18 cellular contexts compared by ENCODE assay signal in genomic region chr17:42266462-42266861, GRCh38. TPM values are rescaled to one million over a fixed set of nuclear protein-coding genes. Genes with fewer than 3 reads are reported as not detected.
DNase-seq lines count a peak whose midpoint lies in the region; ATAC-seq, FAIRE-seq and TF ChIP-seq lines count a peak whose summit lies in the region.
"Had no signal": no experiment of that assay in that cellular context is flagged by ENCODE, and none has a peak within 500 bp of the region (broad histone marks: within the 10 kb centered on the region; RNA-seq: fewer than 3 reads in every experiment).

No MANE protein-coding gene starts in this region.

- H4K20me1 ChIP-seq in HepG2 (ENCODE audit: insufficient read depth, low read length) = no peaks in the 10 kb centered on the region

- H3K36me3 ChIP-seq in cardiac muscle cell (no peaks in the 10 kb centered on the region), HepG2 (replicated peaks in 1 of 2; ENCODE audit: control insufficient read depth in 1 of 2, insufficient read depth in 2 of 2, low read length in 2 of 2) (no peaks in the 10 kb centered on the region), esophagus squamous epithelium (no peaks in the 10 kb centered on the region)
- H3K36me3 ChIP-seq: neural progenitor cell, Peyer's patch, transverse colon had no signal

- no peak for TF ChIP-seq CTCF in cardiac muscle cell (IDR thresholded peaks at IDR 0.05; ENCODE audit: low read depth, low read length)
- no peak for TF ChIP-seq CTCF in HepG2 (CRISPR knock-in tag; IDR thresholded peaks at IDR 0.05)
- TF ChIP-seq CTCF in esophagus squamous epithelium (IDR thresholded peaks at IDR 0.05) = no peak

- WGBS in HepG2 (ENCODE audit: low lambda C conversion rate) = 91% methylated on average over 2 of the region's 2 CpGs
- WGBS in esophagus squamous epithelium, 2 donors = 65 to 79% methylated on average over 2 of the region's 2 CpGs

- no peak for ATAC-seq in left ventricle myocardium superior
- no peak for ATAC-seq in activated T-cell treated with anti-CD3 and anti-CD28 coated beads, Interleukin-2, amount 50 U/mL, for 72 hours (replicated peaks in 1 of 2)
- no peak for ATAC-seq in HepG2
- no peak for ATAC-seq in HG03378 (IDR thresholded peaks at IDR 0.05; ENCODE audit: unreplicated experiment)
- no peak for ATAC-seq in GM18502 (IDR thresholded peaks at IDR 0.05; ENCODE audit: poor library complexity, unreplicated experiment)
- ATAC-seq: foreskin keratinocyte, right cardiac atrium had no signal

- peaks cover 73% of the 10 kb centered on the region for H3K4me1 Mint-ChIP-seq in activated T-cell treated with anti-CD3 and anti-CD28 coated beads, Interleukin-2, amount 50 U/mL, for 72 hours (ENCODE audit: low read depth)
- H3K4me1 Mint-ChIP-seq: endodermal cell, neural progenitor cell had no signal

- H3K27ac Mint-ChIP-seq in activated T-cell treated with anti-CD3 and anti-CD28 coated beads, Interleukin-2, amount 50 U/mL, for 72 hours = peak overlapping the region; percentile 99
- H3K27ac Mint-ChIP-seq: endodermal cell, neural progenitor cell had no signal

- H3K9ac ChIP-seq in HepG2 (ENCODE audit: insufficient read depth, low read depth, low read length) = no peak overlapping the region
- H3K9ac ChIP-seq: neural progenitor cell had no signal

- DNase-seq in cardiac muscle cell (ENCODE audit: low read depth in 1 of 2, low spot score in 1 of 2) (no peak), left ventricle myocardium superior (no peak), HepG2 (ENCODE audit: low spot score) (no peak), cerebellar nuclear complex (lab: John Stamatoyannopoulos, UW) (no peak), esophagus squamous epithelium (lab: John Stamatoyannopoulos, UW) (no peak)
- DNase-seq in activated T-cell treated with anti-CD3 and anti-CD28 coated beads, Interleukin-2, amount 50 U/mL, for 72 hours = no peak
- DNase-seq: DMS 273 treated with DMSO at 0.1 percent for 48 hours, endodermal cell, NCI-H748 treated with DMSO at 0.1 percent for 48 hours, Peyer's patch, right cardiac atrium, transverse colon had no signal

- CTCF ChIA-PET in HepG2 (lab: Yijun Ruan, JAX; ENCODE audit: low intra/inter-chr PET ratio, low total read pairs) = no interaction called here

- H3K27me3 Mint-ChIP-seq in activated T-cell treated with anti-CD3 and anti-CD28 coated beads, Interleukin-2, amount 50 U/mL, for 72 hours (ENCODE audit: low read depth) = no peaks in the 10 kb centered on the region

- H3K36me3 Mint-ChIP-seq in activated T-cell treated with anti-CD3 and anti-CD28 coated beads, Interleukin-2, amount 50 U/mL, for 72 hours (ENCODE audit: insufficient read depth in 2 of 2) = peaks cover 5 to 13% of the 10 kb centered on the region in 2 donors

- peak overlapping the region; percentile 73 to 87 for H3K4me3 Mint-ChIP-seq in activated T-cell treated with anti-CD3 and anti-CD28 coated beads, Interleukin-2, amount 50 U/mL, for 72 hours
- H3K4me3 Mint-ChIP-seq: endodermal cell, neural progenitor cell had no signal

- no peak for TF ChIP-seq POLR2A in HepG2 (IDR thresholded peaks at IDR 0.05; ENCODE audit: insufficient read depth in 1 of 2, low read depth in 2 of 2, low read length in 2 of 2)
- TF ChIP-seq POLR2A in esophagus squamous epithelium (IDR thresholded peaks at IDR 0.05) = no peak

- FAIRE-seq in HepG2 (lab: Jason Lieb, UNC) = no peak
- FAIRE-seq: bronchial epithelial cell, GM18507 had no signal

- intact Hi-C loops in left ventricle myocardium superior (cut with micrococcal nuclease) (no loop called here), HepG2 (cut with micrococcal nuclease; ENCODE audit: unreplicated experiment) (no loop called here), esophagus squamous epithelium (cut with DNase I) (no loop called here)

- BruUV-seq in HepG2 (replicated peaks; lab: Mats Ljungman, UMichigan) = no TSS peak

- H3K9me3 ChIP-seq in cardiac muscle cell (ENCODE audit: low read depth) = no peaks in the 10 kb centered on the region
- no peaks in the 10 kb centered on the region for H3K9me3 ChIP-seq in HepG2 (ENCODE audit: low read length)
- H3K9me3 ChIP-seq in esophagus squamous epithelium = no peaks in the 10 kb centered on the region
- H3K9me3 ChIP-seq: Peyer's patch, transverse colon had no signal

- H3K27ac ChIP-seq in cardiac muscle cell (peak overlapping the region; percentile 11), HepG2 (ENCODE audit: extremely low read length, insufficient read depth, low read length) (no peak overlapping the region), esophagus squamous epithelium (no peak overlapping the region)
- H3K27ac ChIP-seq: foreskin keratinocyte, neural progenitor cell had no signal

- H3K4me1 ChIP-seq in cardiac muscle cell (ENCODE audit: low read depth) = peaks cover 7% of the 10 kb centered on the region
- H3K4me1 ChIP-seq in HepG2 (ENCODE audit: insufficient read depth, low read length) = peaks cover 50% of the 10 kb centered on the region
- peaks cover 0 to 43% (median 12%) of the 10 kb centered on the region in 3 donors for H3K4me1 ChIP-seq in esophagus squamous epithelium
- H3K4me1 ChIP-seq: foreskin keratinocyte, neural progenitor cell had no signal

- H3K4me2 ChIP-seq in HepG2 (ENCODE audit: low read depth, low read length) = no peak overlapping the region
- H3K4me2 ChIP-seq: neural progenitor cell had no signal

- no peak for TF ChIP-seq EP300 in HepG2 (IDR thresholded peaks at IDR 0.05; ENCODE audit: low read depth in 2 of 2, low read length in 2 of 2)
- TF ChIP-seq EP300 in HepG2 (CRISPR knock-in tag; IDR thresholded peaks at IDR 0.05; ENCODE audit: borderline replicate concordance) = no peak

- H3K9me3 Mint-ChIP-seq in activated T-cell treated with anti-CD3 and anti-CD28 coated beads, Interleukin-2, amount 50 U/mL, for 72 hours = no peaks in the 10 kb centered on the region

- peaks cover 48% of the 10 kb centered on the region for H3K79me2 ChIP-seq in HepG2 (ENCODE audit: insufficient read depth, low read length)

- in situ Hi-C loops in HepG2 (cut with HindIII; ENCODE audit: extremely low pct_ligation_motif_present, low pct_unique_long_range_greater_than_20kb) = no loop called here

- H3K4me3 ChIP-seq in cardiac muscle cell = no peak overlapping the region
- no peak overlapping the region for H3K4me3 ChIP-seq in HepG2 (replicated peaks in 1 of 3; ENCODE audit: insufficient read depth in 1 of 3, low read depth in 2 of 3, low read length in 3 of 3)
- H3K4me3 ChIP-seq in esophagus squamous epithelium = no peak overlapping the region
- H3K4me3 ChIP-seq: neural progenitor cell, Peyer's patch, transverse colon had no signal

- H2AFZ ChIP-seq in HepG2 (ENCODE audit: low read length) = no peak overlapping the region
- H2AFZ ChIP-seq: neural progenitor cell had no signal

- no peak for TF ChIP-seq RAD21 in HepG2 (CRISPR knock-in tag; IDR thresholded peaks at IDR 0.05)

- H3K27me3 ChIP-seq in cardiac muscle cell (no peaks in the 10 kb centered on the region), HepG2 (ENCODE audit: control insufficient read depth in 1 of 2, insufficient read depth in 2 of 2, low read length in 2 of 2) (no peaks in the 10 kb centered on the region), esophagus squamous epithelium (no peaks in the 10 kb centered on the region)
- H3K27me3 ChIP-seq: foreskin keratinocyte, neural progenitor cell, Peyer's patch, transverse colon had no signal

- POLR2A ChIA-PET in HepG2 (lab: Yijun Ruan, JAX) = no interaction called here

RNA-seq across cellular contexts. Expression of gene STAT5B, which starts 9.7 kb away (rescaled TPM):
- total RNA-seq in cardiac muscle cell (35.8 and 62.4 TPM in 2 replicates), left ventricle myocardium superior (33.4 TPM), HepG2 (2016; rRNA removed; fragmentation: Illumina TruSeq; extraction: Trizol) (17.2 and 21.0 TPM in 2 replicates), esophagus squamous epithelium (10 to 100 TPM; 17.9 to 57.6 (median 19.5) TPM)
- polyA plus RNA-seq in cardiac muscle cell (26.8 and 45.1 TPM in 2 replicates), HepG2 (2011; rRNA removed) (42.8 and 44.8 TPM in 2 replicates)
- 100 to 1,000 TPM; 252 to 269 TPM for total RNA-seq in activated T-cell treated with anti-CD3 and anti-CD28 coated beads, Interleukin-2, amount 50 U/mL, for 72 hours
- 8.8 and 10.4 TPM in 2 replicates for total RNA-seq in HepG2 (2016; cell fraction: cytosol; rRNA removed; fragmentation: Illumina TruSeq; extraction: Trizol; ENCODE audit: low read depth)
- 14.8 and 23.5 TPM in 2 replicates for total RNA-seq in HepG2 (2016; cell fraction: insoluble cytoplasmic fraction; rRNA removed; fragmentation: Illumina TruSeq; extraction: Trizol)
- total RNA-seq in HepG2 (2016; cell fraction: membrane; rRNA removed; fragmentation: Illumina TruSeq; extraction: Trizol) = 13.7 and 14.6 TPM in 2 replicates
- 21.1 and 22.8 TPM in 2 replicates for total RNA-seq in HepG2 (2016; cell fraction: nucleus; rRNA removed; fragmentation: Illumina TruSeq; extraction: Trizol)
- polyA plus RNA-seq in HepG2 (2011; cell fraction: cytosol; rRNA removed) = 18.5 and 22.6 TPM in 2 replicates
- 110 and 115 TPM in 2 replicates for polyA plus RNA-seq in HepG2 (2011; cell fraction: nucleus; rRNA removed)
- 27.0 and 34.0 TPM in 2 replicates for polyA plus RNA-seq in HepG2 (2012)
- polyA plus RNA-seq in HepG2 (2016; cell fraction: cytosol; fragmentation: Illumina TruSeq; extraction: Trizol; ENCODE audit: low read depth) = 3.0 and 3.2 TPM in 2 replicates
- polyA plus RNA-seq in HepG2 (2016; cell fraction: insoluble cytoplasmic fraction; fragmentation: Illumina TruSeq; extraction: Trizol; ENCODE audit: low read depth) = 13.9 and 18.4 TPM in 2 replicates
- 8.2 and 9.4 TPM in 2 replicates for polyA plus RNA-seq in HepG2 (2016; cell fraction: membrane; fragmentation: Illumina TruSeq; extraction: Trizol; ENCODE audit: low read depth)
- 73.9 and 77.3 TPM in 2 replicates for polyA plus RNA-seq in HepG2 (2016; cell fraction: nucleus; fragmentation: Illumina TruSeq; extraction: Trizol; ENCODE audit: insufficient read depth, low read depth)
- 35.0 and 59.1 TPM in 2 replicates for polyA minus RNA-seq in HepG2 (2011; rRNA and poly(A)+ RNA removed; ENCODE audit: low replicate concordance)
- polyA minus RNA-seq in HepG2 (2011; cell fraction: cytosol; rRNA and poly(A)+ RNA removed) = 14.9 and 16.6 TPM in 2 replicates
- polyA minus RNA-seq in HepG2 (2011; cell fraction: nucleus; rRNA and poly(A)+ RNA removed) = 36.8 and 37.1 TPM in 2 replicates

RNA-seq across cellular contexts. Expression of gene STAT5A, which starts 21.8 kb away (rescaled TPM):
- total RNA-seq in cardiac muscle cell (6.8 and 12.2 TPM in 2 replicates), left ventricle myocardium superior (13.8 TPM), HepG2 (2016; rRNA removed; fragmentation: Illumina TruSeq; extraction: Trizol) (4.1 and 4.5 TPM in 2 replicates), esophagus squamous epithelium (10 to 100 TPM in 3 of 4 donors, 1 to 10 TPM in 1; 7.3 to 34.3 (median 14.0) TPM)
- polyA plus RNA-seq in cardiac muscle cell (8.2 and 9.7 TPM in 2 replicates), HepG2 (2011; rRNA removed) (1.2 and 1.4 TPM in 2 replicates)
- total RNA-seq in activated T-cell treated with anti-CD3 and anti-CD28 coated beads, Interleukin-2, amount 50 U/mL, for 72 hours = 100 to 1,000 TPM; 243 to 264 TPM
- total RNA-seq in HepG2 (2016; cell fraction: cytosol; rRNA removed; fragmentation: Illumina TruSeq; extraction: Trizol; ENCODE audit: low read depth) = 1.5 and 1.6 TPM in 2 replicates
- 2.4 and 3.2 TPM in 2 replicates for total RNA-seq in HepG2 (2016; cell fraction: insoluble cytoplasmic fraction; rRNA removed; fragmentation: Illumina TruSeq; extraction: Trizol)
- 3.5 and 3.6 TPM in 2 replicates for total RNA-seq in HepG2 (2016; cell fraction: membrane; rRNA removed; fragmentation: Illumina TruSeq; extraction: Trizol)
- total RNA-seq in HepG2 (2016; cell fraction: nucleus; rRNA removed; fragmentation: Illumina TruSeq; extraction: Trizol) = 3.1 and 4.2 TPM in 2 replicates
- 1.3 and 1.4 TPM in 2 replicates for polyA plus RNA-seq in HepG2 (2011; cell fraction: cytosol; rRNA removed)
- polyA plus RNA-seq in HepG2 (2011; cell fraction: nucleus; rRNA removed) = 3.3 and 3.4 TPM in 2 replicates
- polyA plus RNA-seq in HepG2 (2012) = 3.9 and 7.9 TPM in 2 replicates
- 1.2 and 1.4 TPM in 2 replicates for polyA plus RNA-seq in HepG2 (2016; cell fraction: cytosol; fragmentation: Illumina TruSeq; extraction: Trizol; ENCODE audit: low read depth)
- polyA plus RNA-seq in HepG2 (2016; cell fraction: insoluble cytoplasmic fraction; fragmentation: Illumina TruSeq; extraction: Trizol; ENCODE audit: low read depth) = 2.4 and 3.3 TPM in 2 replicates
- 2.4 and 2.5 TPM in 2 replicates for polyA plus RNA-seq in HepG2 (2016; cell fraction: membrane; fragmentation: Illumina TruSeq; extraction: Trizol; ENCODE audit: low read depth)
- 3.2 and 4.2 TPM in 2 replicates for polyA plus RNA-seq in HepG2 (2016; cell fraction: nucleus; fragmentation: Illumina TruSeq; extraction: Trizol; ENCODE audit: insufficient read depth, low read depth)
- polyA minus RNA-seq in HepG2 (2011; rRNA and poly(A)+ RNA removed; ENCODE audit: low replicate concordance) = 6.3 and 24.5 TPM in 2 replicates
- 1.7 TPM in 2 replicates for polyA minus RNA-seq in HepG2 (2011; cell fraction: cytosol; rRNA and poly(A)+ RNA removed)
- polyA minus RNA-seq in HepG2 (2011; cell fraction: nucleus; rRNA and poly(A)+ RNA removed) = 1.7 and 3.0 TPM in 2 replicates

Comparison
In these comparisons a context has a peak if more than half of its experiments do, and no peak if none do; other contexts are left out.
1. RNA of gene STAT5A, which starts 21.8 kb away (total RNA-seq): 243 to 264 TPM in activated T-cell treated with anti-CD3 and anti-CD28 coated beads, Interleukin-2, amount 50 U/mL, for 72 hours; 7.3 to 34.3 TPM in esophagus squamous epithelium, 13.8 TPM in left ventricle myocardium superior (single experiment), 6.8 to 12.2 TPM in cardiac muscle cell and 1.5 to 4.5 TPM in HepG2; every median in the first group is over 4 times any median in the second.